Comparison of ENCODE assay signal across 8 cellular contexts in the genomic region with DNA sequence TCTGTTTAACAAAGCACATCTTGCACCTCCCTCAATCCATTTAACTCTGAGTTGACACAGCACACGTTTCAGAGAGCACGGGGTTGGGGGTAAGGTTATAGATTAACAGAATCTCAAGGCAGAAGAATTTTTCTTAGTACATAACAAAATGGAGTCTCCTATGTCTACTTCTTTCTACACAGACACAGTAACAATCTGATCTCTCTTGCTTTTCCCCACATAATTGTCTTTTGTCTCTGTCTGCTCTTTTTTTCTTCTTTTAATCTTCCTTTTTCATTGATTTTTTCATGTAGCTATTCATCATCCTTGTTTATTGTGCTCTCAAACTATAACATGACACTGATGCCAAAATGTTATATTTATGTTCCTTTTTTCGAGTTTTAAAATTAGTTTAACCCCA.
A peak's percentile ranks its signal among the peaks of the same experiment; 100 is the strongest.
DNase-seq lines count a peak whose midpoint lies in the region; ATAC-seq, FAIRE-seq and TF ChIP-seq lines count a peak whose summit lies in the region.
"Not testable (repeated sequence)": the region's sequence is repeated elsewhere in the genome, so short reads cannot be mapped to it uniquely, and the experiment has no call there.

No MANE protein-coding gene starts in this region.

- BruUV-seq in Calu3 (replicated peaks; lab: Mats Ljungman, UMichigan); HepG2 (replicated peaks; lab: Mats Ljungman, UMichigan): not testable (repeated sequence)

- not testable (repeated sequence) for H3K79me2 ChIP-seq in OCI-LY3 (ENCODE audit: low read length); HepG2 (ENCODE audit: insufficient read depth, low read length)

- 57% methylated on average over 1 of the region's 3 CpGs; no CpG with 5 or more reads in 1 of the 2 experiments for WGBS in endodermal cell (ENCODE audit: insufficient coverage in 1 of 2, insufficient read length in 1 of 2), 2 experiments
- 11% methylated on average over 1 of the region's 3 CpGs for WGBS in HepG2 (ENCODE audit: low lambda C conversion rate)

- not testable (repeated sequence) for TF ChIP-seq CTCF in 22Rv1 (IDR thresholded peaks at IDR 0.05); Calu3 (IDR thresholded peaks at IDR 0.05; ENCODE audit: unreplicated experiment); OCI-LY3 (IDR thresholded peaks at IDR 0.05; ENCODE audit: low read depth, low read length); endodermal cell (conservative IDR thresholded peaks at IDR 0.05); HepG2 (CRISPR knock-in tag; IDR thresholded peaks at IDR 0.05); progenitor cell of endocrine pancreas (IDR thresholded peaks at IDR 0.05; ENCODE audit: unreplicated experiment)

- intact Hi-C loops in Calu3 (cut with micrococcal nuclease; ENCODE audit: unreplicated experiment); HepG2 (cut with micrococcal nuclease; ENCODE audit: unreplicated experiment): not testable (repeated sequence)

- H3K9me3 ChIP-seq in HUES6 (ENCODE audit: control insufficient read depth, insufficient read depth, low read depth, low read length) (peaks cover 12% of the 10 kb centered on the region), endodermal cell (ENCODE audit: control insufficient read depth, low read length) (peaks cover 20% of the 10 kb centered on the region)
- not testable (repeated sequence) for H3K9me3 ChIP-seq in OCI-LY3 (ENCODE audit: insufficient read depth, low read length); iPS-18a (ENCODE audit: control insufficient read depth, low read depth, low read length); HepG2 (ENCODE audit: low read length)

- in situ Hi-C loops in HepG2 (cut with HindIII; ENCODE audit: extremely low pct_ligation_motif_present, low pct_unique_long_range_greater_than_20kb), result not testable (repeated sequence)

- DNase-seq in Calu3; endodermal cell; HepG2 (ENCODE audit: low spot score); progenitor cell of endocrine pancreas (ENCODE audit: low spot score, unreplicated experiment): not testable (repeated sequence)

- not testable (repeated sequence) for H3K36me3 Mint-ChIP-seq in Calu3 (ENCODE audit: insufficient read depth, unreplicated experiment)
- peaks cover 19% of the 10 kb centered on the region for H3K36me3 Mint-ChIP-seq in endodermal cell (ENCODE audit: low read depth)
- H3K36me3 Mint-ChIP-seq in progenitor cell of endocrine pancreas (ENCODE audit: insufficient read depth), result peaks cover 13% of the 10 kb centered on the region

- not testable (repeated sequence) for FAIRE-seq in HepG2 (lab: Jason Lieb, UNC)

- H3K27ac Mint-ChIP-seq in Calu3 (ENCODE audit: unreplicated experiment) (peak overlapping the region; percentile 12), endodermal cell (peak overlapping the region; percentile 74), progenitor cell of endocrine pancreas (peak overlapping the region; percentile 90)

- H3K9ac ChIP-seq in HUES6 (ENCODE audit: low read length), result peak overlapping the region; percentile 68
- not testable (repeated sequence) for H3K9ac ChIP-seq in OCI-LY3 (ENCODE audit: low read length); endodermal cell (ENCODE audit: extremely low read depth, low read length, poor library complexity, severe bottlenecking); iPS-18a (ENCODE audit: low read length); HepG2 (ENCODE audit: insufficient read depth, low read depth, low read length)

- TF ChIP-seq RAD21 in HepG2 (CRISPR knock-in tag; IDR thresholded peaks at IDR 0.05), result not testable (repeated sequence)

- H3K27me3 ChIP-seq in HUES6 (ENCODE audit: control insufficient read depth, insufficient read depth, low read length); OCI-LY3 (ENCODE audit: low read depth, low read length); endodermal cell (ENCODE audit: control insufficient read depth, insufficient read depth, low read length, poor library complexity, severe bottlenecking); iPS-18a (ENCODE audit: control insufficient read depth, insufficient read depth, low read length); HepG2 (ENCODE audit: control insufficient read depth in 1 of 2, insufficient read depth in 2 of 2, low read length in 2 of 2): not testable (repeated sequence)

- CTCF ChIA-PET in Calu3 (lab: Charles Lee); HepG2 (lab: Yijun Ruan, JAX; ENCODE audit: low intra/inter-chr PET ratio, low total read pairs): not testable (repeated sequence)

- H3K36me3 ChIP-seq in HUES6 (ENCODE audit: control insufficient read depth, insufficient read depth, low read length); OCI-LY3 (replicated peaks; ENCODE audit: low read depth, low read length); endodermal cell (ENCODE audit: control insufficient read depth, insufficient read depth, low read length); iPS-18a (ENCODE audit: control insufficient read depth, low read depth, low read length); HepG2 (replicated peaks in 1 of 2; ENCODE audit: control insufficient read depth in 1 of 2, insufficient read depth in 2 of 2, low read length in 2 of 2): not testable (repeated sequence)

- peaks cover 35% of the 10 kb centered on the region for H3K4me1 Mint-ChIP-seq in Calu3 (ENCODE audit: low read depth, unreplicated experiment)
- peaks cover 14% of the 10 kb centered on the region for H3K4me1 Mint-ChIP-seq in endodermal cell
- peaks cover 16% of the 10 kb centered on the region for H3K4me1 Mint-ChIP-seq in progenitor cell of endocrine pancreas (ENCODE audit: low read depth)

- peaks cover 27% of the 10 kb centered on the region for H3K4me1 ChIP-seq in HUES6 (ENCODE audit: control insufficient read depth, insufficient read depth, low read length)
- H3K4me1 ChIP-seq in OCI-LY3 (ENCODE audit: low read length); endodermal cell (ENCODE audit: control insufficient read depth, insufficient read depth, low read length): not testable (repeated sequence)
- peaks cover 16% of the 10 kb centered on the region for H3K4me1 ChIP-seq in iPS-18a (ENCODE audit: control insufficient read depth, low read depth, low read length)
- H3K4me1 ChIP-seq in HepG2 (ENCODE audit: insufficient read depth, low read length), result peaks cover 45% of the 10 kb centered on the region

- not testable (repeated sequence) for TF ChIP-seq EP300 in HepG2 (IDR thresholded peaks at IDR 0.05; ENCODE audit: low read depth in 2 of 2, low read length in 2 of 2); HepG2 (CRISPR knock-in tag; IDR thresholded peaks at IDR 0.05; ENCODE audit: borderline replicate concordance)

- not testable (repeated sequence) for H3K27me3 Mint-ChIP-seq in Calu3 (ENCODE audit: unreplicated experiment); endodermal cell (ENCODE audit: insufficient read depth); progenitor cell of endocrine pancreas

- not testable (repeated sequence) for ATAC-seq in HepG2

- H3K4me2 ChIP-seq in OCI-LY3 (ENCODE audit: low read length) (peak overlapping the region; percentile 36), HepG2 (ENCODE audit: low read depth, low read length) (peak overlapping the region; percentile 23; the same call in 1 of the 2 replicates)

- H3K27ac ChIP-seq in 22Rv1 (peak overlapping the region; percentile 75), HUES6 (ENCODE audit: low read depth, low read length) (peak overlapping the region; percentile 95; the same call in 1 of the 2 replicates), iPS-18a (ENCODE audit: low read length) (peak overlapping the region; percentile 81), HepG2 (ENCODE audit: extremely low read length, insufficient read depth, low read length) (peak overlapping the region; percentile 48)
- H3K27ac ChIP-seq in OCI-LY3 (ENCODE audit: low read length); endodermal cell (ENCODE audit: low read depth, low read length): not testable (repeated sequence)

- peak overlapping the region; percentile 7 for H3K4me3 Mint-ChIP-seq in Calu3 (ENCODE audit: low read depth, unreplicated experiment)
- not testable (repeated sequence) for H3K4me3 Mint-ChIP-seq in endodermal cell
- H3K4me3 Mint-ChIP-seq in progenitor cell of endocrine pancreas (ENCODE audit: low read depth), result peak overlapping the region; percentile 12

- H3K4me3 ChIP-seq in HUES6 (ENCODE audit: low read depth, low read length), result peak overlapping the region; percentile 37; the same call in 1 of the 2 replicates
- H3K4me3 ChIP-seq in OCI-LY3 (ENCODE audit: low read length); endodermal cell (ENCODE audit: low read length); iPS-18a (ENCODE audit: low read length); HepG2 (replicated peaks in 1 of 3; ENCODE audit: insufficient read depth in 1 of 3, low read depth in 2 of 3, low read length in 3 of 3): not testable (repeated sequence)

- H4K20me1 ChIP-seq in OCI-LY3 (ENCODE audit: insufficient read depth, low read length); HepG2 (ENCODE audit: insufficient read depth, low read length): not testable (repeated sequence)

- TF ChIP-seq POLR2A in HepG2 (IDR thresholded peaks at IDR 0.05; ENCODE audit: insufficient read depth in 1 of 2, low read depth in 2 of 2, low read length in 2 of 2), result not testable (repeated sequence)

- POLR2A ChIA-PET in HepG2 (lab: Yijun Ruan, JAX), result not testable (repeated sequence)

- H3K9me3 Mint-ChIP-seq in Calu3 (ENCODE audit: low read depth, unreplicated experiment), result not testable (repeated sequence)
- H3K9me3 Mint-ChIP-seq in endodermal cell, result peaks cover 18% of the 10 kb centered on the region
- peaks cover 24% of the 10 kb centered on the region for H3K9me3 Mint-ChIP-seq in progenitor cell of endocrine pancreas (ENCODE audit: low read depth)

- H2AFZ ChIP-seq in OCI-LY3 (ENCODE audit: low read depth, low read length); HepG2 (ENCODE audit: low read length): not testable (repeated sequence)

Comparison
In these comparisons a context has a peak if more than half of its experiments do, and no peak if none do; other contexts are left out.
1. H3K27ac Mint-ChIP-seq: peak in every context shown above with its lines; median percentile 90 in progenitor cell of endocrine pancreas; 74 in endodermal cell; 12 in Calu3.